Comparison of ENCODE assay signal across 8 cellular contexts in the genomic region with DNA sequence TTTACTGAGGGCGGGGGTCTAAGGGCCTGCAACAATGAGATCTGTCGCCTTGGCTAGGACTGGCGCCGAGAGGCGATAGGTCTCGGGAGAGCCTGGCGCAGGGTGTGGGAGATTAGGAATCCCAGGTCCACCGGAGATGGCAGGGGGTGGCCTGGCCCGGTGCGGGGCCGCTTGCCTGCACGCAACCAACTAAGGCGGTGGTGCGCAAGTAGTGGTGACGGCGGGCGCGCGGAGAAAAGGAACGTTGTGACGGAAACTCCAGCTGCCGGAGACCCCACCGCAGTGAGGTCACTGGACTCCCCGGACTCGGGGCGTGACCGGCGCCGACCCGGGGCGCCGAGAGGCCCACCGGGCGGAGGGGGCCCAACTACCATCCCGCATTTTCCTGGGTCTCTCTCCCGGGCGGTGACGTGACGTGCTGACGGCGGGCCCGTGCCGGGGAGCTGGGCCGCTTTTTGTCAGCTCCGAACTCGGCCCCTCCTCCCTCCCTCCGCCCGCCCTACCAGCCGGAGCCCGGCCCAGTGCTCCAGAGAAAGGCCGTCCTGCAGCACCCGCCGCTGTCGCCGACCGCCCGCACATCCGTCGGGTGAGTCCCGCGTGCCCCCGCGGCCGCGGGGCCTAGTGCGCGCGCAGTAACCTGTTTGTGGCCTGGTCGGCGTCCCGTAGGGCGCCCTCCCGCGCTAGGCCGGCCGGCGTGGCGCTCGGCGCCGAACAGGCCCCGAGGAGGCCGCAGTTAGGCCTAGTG.
DNase-seq lines count a peak whose midpoint lies in the region; ATAC-seq and TF ChIP-seq lines count a peak whose summit lies in the region.

A gene (plus strand): TSS at position 521 of the 745 bp plus-strand sequence. CDS start 18,556 bp downstream, outside the sequence.

- ATAC-seq in HG03175 (IDR thresholded peaks at IDR 0.05; ENCODE audit: unreplicated experiment) (peak; percentile 32), GM18861 (IDR thresholded peaks at IDR 0.05; ENCODE audit: unreplicated experiment) (no peak)

- TF ChIP-seq CTCF in VCaP (conservative IDR thresholded peaks at IDR 0.05) = no peak

- DNase-seq in ELR (ENCODE audit: low read depth) (peak; percentile 60), fibroblast of gingiva (ENCODE audit: low read depth) (peak; percentile 64), NCI-H82 treated with DMSO at 0.1 percent for 48 hours (lab: John Stamatoyannopoulos, UW; ENCODE audit: unreplicated experiment) (no peak), iPS-NIHi7 (ENCODE audit: extremely low spot score) (no peak)

- H3K4me3 ChIP-seq in skin epidermis = peak within 1 kb of the TSS in 6 of 7 experiments; percentile 41 to 66 (median 56)

- H3K27ac ChIP-seq in VCaP = peak within 1 kb of the TSS; percentile 99
- H3K27ac ChIP-seq in skin epidermis = peak within 1 kb of the TSS in 12 of 21 experiments; percentile 97 to 100 (median 99)

Comparison
In these comparisons a context has a peak if more than half of its experiments do, and no peak if none do; other contexts are left out.
1. DNase-seq: peak in ELR (single experiment) and fibroblast of gingiva (single experiment); none in NCI-H82 treated with DMSO at 0.1 percent for 48 hours (single experiment) and iPS-NIHi7 (single experiment).